Comparison of ENCODE assay signal across 9 cellular contexts in genomic region chr4:154779362-154779947, GRCh38. TPM values are rescaled to one million over a fixed set of nuclear protein-coding genes. Genes with fewer than 3 reads are reported as not detected.
DNase-seq lines count a peak whose midpoint lies in the region; ATAC-seq, FAIRE-seq and TF ChIP-seq lines count a peak whose summit lies in the region.
"Had no signal": no experiment of that assay in that cellular context is flagged by ENCODE, and none has a peak within 500 bp of the region (broad histone marks: within the 10 kb centered on the region; RNA-seq: fewer than 3 reads in every experiment).

No MANE protein-coding gene starts in this region.

- 2% methylated on average over 3 of the region's 3 CpGs for WGBS in HepG2 (ENCODE audit: low lambda C conversion rate)

- TF ChIP-seq RAD21 in HepG2 (CRISPR knock-in tag; IDR thresholded peaks at IDR 0.05) = 0 out of 2 replicates have a peak, but pooled peaks have one; percentile 23

- H3K9me3 ChIP-seq in BE2C (no peaks in the 10 kb centered on the region), HepG2 (ENCODE audit: low read length) (no peaks in the 10 kb centered on the region)

- POLR2A ChIA-PET in HepG2 (lab: Yijun Ruan, JAX) = no interaction called here

- in situ Hi-C loops in brain microvascular endothelial cell (cut with HindIII; ENCODE audit: low pct_ligation_motif_present, low sequenced_read_pairs) (no loop called here), HepG2 (cut with HindIII; ENCODE audit: extremely low pct_ligation_motif_present, low pct_unique_long_range_greater_than_20kb) (loop anchor here (5.0 kb wide), 2 partner anchors 137 to 227 kb away; partner anchors contain the start of gene PLRG1)

- intact Hi-C loops in HepG2 (cut with micrococcal nuclease; ENCODE audit: unreplicated experiment) = loop anchor here (1.0 to 2.0 kb wide), 5 partner anchors 93 to 227 kb away; no protein-coding TSS in a partner anchor

- DNase-seq in BE2C = no peak
- peak; percentile 39 for DNase-seq in HuH-7 (ENCODE audit: low spot score)
- no peak for DNase-seq in brain microvascular endothelial cell
- peak; percentile 23 for DNase-seq in HepG2 (ENCODE audit: low spot score)
- DNase-seq in GM19240 (ENCODE audit: insufficient read length, low spot score) = no peak
- no peak for DNase-seq in COLO668 (lab: John Stamatoyannopoulos, UW; ENCODE audit: unreplicated experiment)
- DNase-seq: activated T-cell treated with anti-CD3 and anti-CD28 coated beads for 4 hours had no signal

- FAIRE-seq in HepG2 (lab: Jason Lieb, UNC) = peak; percentile 57

- CTCF ChIA-PET in HepG2 (lab: Yijun Ruan, JAX; ENCODE audit: low intra/inter-chr PET ratio, low total read pairs) = interaction anchor here (1.8 to 2.0 kb wide), 2 partner anchors 142 to 153 kb away, joined by 8 to 18 read pairs; no protein-coding TSS in a partner anchor

- no peak overlapping the region for H3K9ac ChIP-seq in HepG2 (ENCODE audit: insufficient read depth, low read depth, low read length)

- no peaks in the 10 kb centered on the region for H3K36me3 ChIP-seq in BE2C
- H3K36me3 ChIP-seq in brain microvascular endothelial cell (replicated peaks) = no peaks in the 10 kb centered on the region
- no peaks in the 10 kb centered on the region for H3K36me3 ChIP-seq in HepG2 (replicated peaks in 1 of 2; ENCODE audit: control insufficient read depth in 1 of 2, insufficient read depth in 2 of 2, low read length in 2 of 2)

- BruUV-seq in HepG2 (replicated peaks; lab: Mats Ljungman, UMichigan) = no TSS peak

- TF ChIP-seq EP300 in HepG2 (IDR thresholded peaks at IDR 0.05; ENCODE audit: low read depth in 2 of 2, low read length in 2 of 2) = no peak
- no peak for TF ChIP-seq EP300 in HepG2 (CRISPR knock-in tag; IDR thresholded peaks at IDR 0.05; ENCODE audit: borderline replicate concordance)

- H3K4me1 ChIP-seq in BE2C (no peaks in the 10 kb centered on the region), HepG2 (ENCODE audit: insufficient read depth, low read length) (no peaks in the 10 kb centered on the region)

- TF ChIP-seq POLR2A in HepG2 (IDR thresholded peaks at IDR 0.05; ENCODE audit: insufficient read depth in 1 of 2, low read depth in 2 of 2, low read length in 2 of 2) = no peak

- no peaks in the 10 kb centered on the region for H3K79me2 ChIP-seq in HepG2 (ENCODE audit: insufficient read depth, low read length)

- no peak overlapping the region for H2AFZ ChIP-seq in HepG2 (ENCODE audit: low read length)

- H3K4me3 ChIP-seq in BE2C (ENCODE audit: low read depth, low read length) (no peak overlapping the region), brain microvascular endothelial cell (ENCODE audit: low read depth, low read length) (no peak overlapping the region), HepG2 (replicated peaks in 1 of 3; ENCODE audit: insufficient read depth in 1 of 3, low read depth in 2 of 3, low read length in 3 of 3) (no peak overlapping the region)

- ATAC-seq in HepG2 = no peak
- ATAC-seq in HG02973 (IDR thresholded peaks at IDR 0.05; ENCODE audit: unreplicated experiment) = no peak
- no peak for ATAC-seq in GM18498 (IDR thresholded peaks at IDR 0.05; ENCODE audit: unreplicated experiment)

- H3K27ac ChIP-seq in brain microvascular endothelial cell (no peak overlapping the region), HepG2 (ENCODE audit: extremely low read length, insufficient read depth, low read length) (no peak overlapping the region)

- H4K20me1 ChIP-seq in HepG2 (ENCODE audit: insufficient read depth, low read length) = no peaks in the 10 kb centered on the region

- no peak overlapping the region for H3K4me2 ChIP-seq in HepG2 (ENCODE audit: low read depth, low read length)

- H3K27me3 ChIP-seq in BE2C = peaks cover 10% of the 10 kb centered on the region
- no peaks in the 10 kb centered on the region for H3K27me3 ChIP-seq in brain microvascular endothelial cell (replicated peaks)
- no peaks in the 10 kb centered on the region for H3K27me3 ChIP-seq in HepG2 (ENCODE audit: control insufficient read depth in 1 of 2, insufficient read depth in 2 of 2, low read length in 2 of 2)

- TF ChIP-seq CTCF in BE2C (IDR thresholded peaks at IDR 0.05; ENCODE audit: low read depth, low read length) = peak; percentile 62
- TF ChIP-seq CTCF in brain microvascular endothelial cell (IDR thresholded peaks at IDR 0.05; ENCODE audit: low read depth, low read length, missing control alignments) = peak; percentile 56
- TF ChIP-seq CTCF in HepG2 (CRISPR knock-in tag; IDR thresholded peaks at IDR 0.05) = peak; percentile 57

TF ChIP-seq in HepG2, 621 proteins besides CTCF, POLR2A, EP300 and RAD21 (continues in another document):
- TF ChIP-seq BCL6 (CRISPR knock-in tag; IDR thresholded peaks at IDR 0.05) (peak; percentile 85), STAG1 (CRISPR knock-in tag; IDR thresholded peaks at IDR 0.05) (peak; percentile 67), ATF7-NPFF (CRISPR knock-in tag; IDR thresholded peaks at IDR 0.05; ENCODE audit: low read depth) (no peak)

RNA-seq across cellular contexts. Expression of gene RBM46, which starts 1.6 kb away (rescaled TPM):
- not detected for polyA plus RNA-seq in BE2C (2012; ENCODE audit: insufficient read depth, insufficient read length, low read depth)
- not detected in 2 replicates for total RNA-seq in HepG2 (2016; rRNA removed; fragmentation: Illumina TruSeq; extraction: Trizol)
- total RNA-seq in HepG2 (2016; cell fraction: cytosol; rRNA removed; fragmentation: Illumina TruSeq; extraction: Trizol; ENCODE audit: low read depth) = not detected in 2 replicates
- not detected in 2 replicates for total RNA-seq in HepG2 (2016; cell fraction: insoluble cytoplasmic fraction; rRNA removed; fragmentation: Illumina TruSeq; extraction: Trizol)
- not detected in 2 replicates for total RNA-seq in HepG2 (2016; cell fraction: membrane; rRNA removed; fragmentation: Illumina TruSeq; extraction: Trizol)
- not detected in 2 replicates for total RNA-seq in HepG2 (2016; cell fraction: nucleus; rRNA removed; fragmentation: Illumina TruSeq; extraction: Trizol)
- polyA plus RNA-seq in HepG2 (2011; rRNA removed) = not detected in 2 replicates
- polyA plus RNA-seq in HepG2 (2011; cell fraction: cytosol; rRNA removed) = not detected in 2 replicates
- not detected in 2 replicates for polyA plus RNA-seq in HepG2 (2011; cell fraction: nucleus; rRNA removed)
- polyA plus RNA-seq in HepG2 (2012) = not detected in 2 replicates
- not detected in 2 replicates for polyA plus RNA-seq in HepG2 (2016; cell fraction: cytosol; fragmentation: Illumina TruSeq; extraction: Trizol; ENCODE audit: low read depth)
- polyA plus RNA-seq in HepG2 (2016; cell fraction: insoluble cytoplasmic fraction; fragmentation: Illumina TruSeq; extraction: Trizol; ENCODE audit: low read depth) = not detected in 2 replicates
- polyA plus RNA-seq in HepG2 (2016; cell fraction: membrane; fragmentation: Illumina TruSeq; extraction: Trizol; ENCODE audit: low read depth) = not detected in 2 replicates
- polyA plus RNA-seq in HepG2 (2016; cell fraction: nucleus; fragmentation: Illumina TruSeq; extraction: Trizol; ENCODE audit: insufficient read depth, low read depth) = not detected in 2 replicates
- polyA minus RNA-seq in HepG2 (2011; rRNA and poly(A)+ RNA removed; ENCODE audit: low replicate concordance) = not detected in 2 replicates
- not detected in 2 replicates for polyA minus RNA-seq in HepG2 (2011; cell fraction: cytosol; rRNA and poly(A)+ RNA removed)
- not detected in 2 replicates for polyA minus RNA-seq in HepG2 (2011; cell fraction: nucleus; rRNA and poly(A)+ RNA removed)

RNA-seq across cellular contexts. Expression of gene LRAT, which starts 35.7 kb away (rescaled TPM):
- polyA plus RNA-seq in BE2C (2012; ENCODE audit: insufficient read depth, insufficient read length, low read depth) = not detected
- not detected in 2 replicates for total RNA-seq in HepG2 (2016; rRNA removed; fragmentation: Illumina TruSeq; extraction: Trizol)
- not detected in 2 replicates for total RNA-seq in HepG2 (2016; cell fraction: cytosol; rRNA removed; fragmentation: Illumina TruSeq; extraction: Trizol; ENCODE audit: low read depth)
- not detected in 2 replicates for total RNA-seq in HepG2 (2016; cell fraction: insoluble cytoplasmic fraction; rRNA removed; fragmentation: Illumina TruSeq; extraction: Trizol)
- not detected in 2 replicates for total RNA-seq in HepG2 (2016; cell fraction: membrane; rRNA removed; fragmentation: Illumina TruSeq; extraction: Trizol)
- not detected in 2 replicates for total RNA-seq in HepG2 (2016; cell fraction: nucleus; rRNA removed; fragmentation: Illumina TruSeq; extraction: Trizol)
- polyA plus RNA-seq in HepG2 (2011; rRNA removed) = 0.11 TPM in 1 of 2 replicates, not detected in the other
- not detected in 2 replicates for polyA plus RNA-seq in HepG2 (2011; cell fraction: cytosol; rRNA removed)
- 0.42 and 0.52 TPM in 2 replicates for polyA plus RNA-seq in HepG2 (2011; cell fraction: nucleus; rRNA removed)
- 0.11 TPM in 1 of 2 replicates, not detected in the other for polyA plus RNA-seq in HepG2 (2012)
- polyA plus RNA-seq in HepG2 (2016; cell fraction: cytosol; fragmentation: Illumina TruSeq; extraction: Trizol; ENCODE audit: low read depth) = not detected in 2 replicates
- polyA plus RNA-seq in HepG2 (2016; cell fraction: insoluble cytoplasmic fraction; fragmentation: Illumina TruSeq; extraction: Trizol; ENCODE audit: low read depth) = not detected in 2 replicates
- polyA plus RNA-seq in HepG2 (2016; cell fraction: membrane; fragmentation: Illumina TruSeq; extraction: Trizol; ENCODE audit: low read depth) = not detected in 2 replicates
- polyA plus RNA-seq in HepG2 (2016; cell fraction: nucleus; fragmentation: Illumina TruSeq; extraction: Trizol; ENCODE audit: insufficient read depth, low read depth) = not detected in 2 replicates
- not detected in 2 replicates for polyA minus RNA-seq in HepG2 (2011; rRNA and poly(A)+ RNA removed; ENCODE audit: low replicate concordance)
- not detected in 2 replicates for polyA minus RNA-seq in HepG2 (2011; cell fraction: cytosol; rRNA and poly(A)+ RNA removed)
- not detected in 2 replicates for polyA minus RNA-seq in HepG2 (2011; cell fraction: nucleus; rRNA and poly(A)+ RNA removed)

Comparison
In these comparisons a context has a peak if more than half of its experiments do, and no peak if none do; other contexts are left out.
1. DNase-seq: peak in HuH-7 (single experiment) and HepG2 (single experiment); none in BE2C (single experiment), brain microvascular endothelial cell (single experiment), GM19240 (single experiment) and COLO668 (single experiment).
2. Peak in every context shown above with its lines, with median percentiles within 50 percentile points of each other: CTCF ChIP-seq.